In genomic region chr16:69563605-69564580, GRCh38 we compare ENCODE assay signal across 8 cellular contexts. TPM values are rescaled to one million over a fixed set of nuclear protein-coding genes. Genes with fewer than 3 reads are reported as not detected.
A peak's percentile ranks its signal among the peaks of the same experiment; 100 is the strongest.
DNase-seq lines count a peak whose midpoint lies in the region; ATAC-seq and TF ChIP-seq lines count a peak whose summit lies in the region.

No MANE protein-coding gene starts in this region.

- DNase-seq in AG04449 (ENCODE audit: low read depth, low spot score), result no peak
- peak; percentile 87 for DNase-seq in T-helper 2 cell treated with Interferon-gamma antibody and Interleukin-4, amounts not matched to agents 5 μg/mL and 100 μg/mL, for 36 hours (ENCODE audit: low spot score)
- peak; percentile 10 for DNase-seq in brain microvascular endothelial cell
- DNase-seq in naive B cell, result peak; percentile 70
- no peak for DNase-seq in thoracic aorta (ENCODE audit: low spot score)
- DNase-seq in cortex of kidney (lab: John Stamatoyannopoulos, UW), result no peak

- H3K27ac ChIP-seq in brain microvascular endothelial cell (peak overlapping the region; percentile 19), thoracic aorta (no peak overlapping the region)

- peak; percentile 32 for ATAC-seq in HG03565 (IDR thresholded peaks at IDR 0.05; ENCODE audit: unreplicated experiment)
- ATAC-seq in naive B cell (ENCODE audit: low read depth in 2 of 2), result peak; percentile 66 to 71
- ATAC-seq in thoracic aorta (ENCODE audit: insufficient number of reproducible peaks, low FRiP score, low read depth), result no peak

- no peaks in the 10 kb centered on the region for H3K27me3 Mint-ChIP-seq in T-helper 2 cell treated with Interferon-gamma antibody and Interleukin-4, amounts not matched to agents 5 μg/mL and 100 μg/mL, for 36 hours (ENCODE audit: low read depth)
- no peaks in the 10 kb centered on the region for H3K27me3 Mint-ChIP-seq in naive B cell

- peak; percentile 50 for TF ChIP-seq POLR2A in GM19193 (IDR thresholded peaks at IDR 0.05; ENCODE audit: extremely low read depth, insufficient read depth, insufficient read length)

- H3K4me1 ChIP-seq in thoracic aorta (ENCODE audit: control insufficient read depth in 1 of 2, low read depth in 2 of 2), result peaks cover 14 to 23% of the 10 kb centered on the region in 2 donors

- POLR2A ChIA-PET in AG04449 (lab: Yijun Ruan, JAX), result interaction anchor here (0.6 to 1.1 kb wide), 3 partner anchors 14 to 179 kb away, joined by 3 to 4 read pairs (median 3); no protein-coding TSS in a partner anchor

- in situ Hi-C loops in brain microvascular endothelial cell (cut with HindIII; ENCODE audit: low pct_ligation_motif_present, low sequenced_read_pairs), result no loop called here

- CTCF ChIA-PET in AG04449 (lab: Yijun Ruan, JAX), result interaction anchor here (0.7 to 1.6 kb wide), 3 partner anchors 27 to 167 kb away, joined by 3 to 8 read pairs (median 4); no protein-coding TSS in a partner anchor

- H3K4me3 Mint-ChIP-seq in T-helper 2 cell treated with Interferon-gamma antibody and Interleukin-4, amounts not matched to agents 5 μg/mL and 100 μg/mL, for 36 hours, result peak overlapping the region; percentile 93
- peak overlapping the region; percentile 85 to 100 (median 88) for H3K4me3 Mint-ChIP-seq in naive B cell

- H3K9me3 Mint-ChIP-seq in T-helper 2 cell treated with Interferon-gamma antibody and Interleukin-4, amounts not matched to agents 5 μg/mL and 100 μg/mL, for 36 hours, result no peaks in the 10 kb centered on the region
- H3K9me3 Mint-ChIP-seq in naive B cell, result no peaks in the 10 kb centered on the region

- no peaks in the 10 kb centered on the region for H3K9me3 ChIP-seq in thoracic aorta

- H3K4me3 ChIP-seq in AG04449 (ENCODE audit: low read depth, low read length) (0 out of 2 replicates have a peak overlapping the region, but pooled peaks have one; percentile 7), brain microvascular endothelial cell (ENCODE audit: low read depth, low read length) (no peak overlapping the region), thoracic aorta (peak overlapping the region; percentile 100)

- H3K36me3 Mint-ChIP-seq in T-helper 2 cell treated with Interferon-gamma antibody and Interleukin-4, amounts not matched to agents 5 μg/mL and 100 μg/mL, for 36 hours (ENCODE audit: low read depth), result peaks cover 8% of the 10 kb centered on the region
- peaks cover 0 to 6% of the 10 kb centered on the region in 2 donors for H3K36me3 Mint-ChIP-seq in naive B cell

- peak overlapping the region; percentile 92 for H3K27ac Mint-ChIP-seq in T-helper 2 cell treated with Interferon-gamma antibody and Interleukin-4, amounts not matched to agents 5 μg/mL and 100 μg/mL, for 36 hours
- peak overlapping the region; percentile 93 to 99 (median 98) for H3K27ac Mint-ChIP-seq in naive B cell

- H3K36me3 ChIP-seq in brain microvascular endothelial cell (replicated peaks) (no peaks in the 10 kb centered on the region), thoracic aorta (no peaks in the 10 kb centered on the region)

- TF ChIP-seq CTCF in AG04449 (IDR thresholded peaks at IDR 0.05; ENCODE audit: insufficient read depth, low read length, missing control alignments) (no peak), brain microvascular endothelial cell (IDR thresholded peaks at IDR 0.05; ENCODE audit: low read depth, low read length, missing control alignments) (no peak), thoracic aorta (IDR thresholded peaks at IDR 0.05) (no peak)

- H3K4me1 Mint-ChIP-seq in T-helper 2 cell treated with Interferon-gamma antibody and Interleukin-4, amounts not matched to agents 5 μg/mL and 100 μg/mL, for 36 hours (ENCODE audit: low read depth), result peaks cover 28% of the 10 kb centered on the region
- H3K4me1 Mint-ChIP-seq in naive B cell, result peaks cover 24 to 32% (median 25%) of the 10 kb centered on the region in 3 donors

- H3K27me3 ChIP-seq in brain microvascular endothelial cell (replicated peaks), result no peaks in the 10 kb centered on the region
- no peaks in the 10 kb centered on the region for H3K27me3 ChIP-seq in thoracic aorta (replicated peaks; ENCODE audit: insufficient read depth)

RNA-seq across cellular contexts. Expression of gene NFAT5, which starts 1.9 kb away (rescaled TPM):
- 10 to 100 TPM in 2 of 6 donors, 1 to 10 TPM in 3, under 1 TPM in 1; 0.54 to 12.4 (median 9.0) TPM for polyA plus RNA-seq in naive B cell (ENCODE audit: low read depth in 6 of 6)
- total RNA-seq in thoracic aorta, result 10 to 100 TPM; 77.3 to 98.6 TPM

Comparison
In these comparisons a context has a peak if more than half of its experiments do, and no peak if none do; other contexts are left out.
1. DNase-seq: peak in T-helper 2 cell treated with Interferon-gamma antibody and Interleukin-4, amounts not matched to agents 5 μg/mL and 100 μg/mL, for 36 hours (single experiment), brain microvascular endothelial cell (single experiment) and naive B cell (single experiment); none in AG04449 (single experiment), thoracic aorta (single experiment) and cortex of kidney (single experiment).